ENCODE assay signal across 19 cellular contexts in the genomic region with DNA sequence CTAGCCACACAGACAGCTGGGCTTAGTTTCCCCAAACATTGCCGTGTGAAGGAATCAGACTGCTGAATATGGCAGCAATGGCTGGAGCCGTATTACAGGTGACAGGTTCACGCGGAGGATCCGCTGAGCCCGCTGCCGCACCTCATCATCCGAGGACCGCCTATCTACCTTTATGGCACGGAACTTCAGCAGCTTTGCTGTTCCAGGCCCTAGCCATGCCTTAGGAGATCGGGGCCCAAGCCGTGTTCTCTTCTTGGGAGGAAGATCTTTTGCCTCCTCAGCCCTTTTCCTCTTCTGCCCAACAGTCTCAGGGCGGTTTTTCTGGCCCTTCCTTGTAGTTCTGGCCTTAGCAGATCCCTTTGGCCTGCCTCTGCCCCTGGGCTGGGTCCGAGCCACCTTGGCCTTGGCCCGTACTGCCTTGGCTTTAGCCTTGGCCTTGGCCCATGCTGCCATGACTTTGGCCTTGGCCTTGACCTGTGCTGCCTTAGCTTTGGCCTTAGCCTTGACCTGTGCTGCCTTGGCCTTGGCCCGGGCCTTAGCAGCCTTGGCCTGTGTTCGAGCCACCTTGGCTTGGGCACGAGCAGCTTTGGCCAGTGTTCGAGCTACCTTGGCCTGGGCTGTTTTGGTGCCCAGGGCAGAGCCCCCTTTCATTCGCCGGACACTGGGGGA.
"Had no signal": no experiment of that assay in that cellular context is flagged by ENCODE, and none has a peak within 500 bp of the region (broad histone marks: within the 10 kb centered on the region; RNA-seq: fewer than 3 reads in every experiment).

No MANE protein-coding gene starts in this region.

- H3K27ac Mint-ChIP-seq: memory B cell; mesothelial cell of epicardium; natural killer cell; neural progenitor cell; progenitor cell of endocrine pancreas; stimulated activated memory B cell treated with anti-CD40 and anti-IgM and Interleukin-4, amounts not matched to agents 10 μg/mL and 1 μg/mL and 100 μg/mL, for 72 hours had no signal

- H3K4me3 ChIP-seq: esophagus squamous epithelium, gastroesophageal sphincter, left ventricle myocardium inferior, lower lobe of right lung, neural progenitor cell, pancreas, stomach, thoracic aorta, transverse colon had no signal

- H3K27ac ChIP-seq: esophagus squamous epithelium, gastroesophageal sphincter, left ventricle myocardium inferior, lower lobe of right lung, neural progenitor cell, pancreas, stomach, thoracic aorta, transverse colon had no signal

- H3K27me3 Mint-ChIP-seq: memory B cell; stimulated activated memory B cell treated with anti-CD40 and anti-IgM and Interleukin-4, amounts not matched to agents 10 μg/mL and 1 μg/mL and 100 μg/mL, for 72 hours had no signal

- ATAC-seq: gastroesophageal sphincter; lower lobe of right lung; natural killer cell; pancreas; right cardiac atrium; stimulated activated memory B cell treated with anti-CD40 and anti-IgM and Interleukin-4, amounts not matched to agents 10 μg/mL and 1 μg/mL and 100 μg/mL, for 72 hours had no signal

- H3K36me3 Mint-ChIP-seq: natural killer cell had no signal

- H3K4me3 Mint-ChIP-seq: memory B cell; mesothelial cell of epicardium; neural progenitor cell; stimulated activated memory B cell treated with anti-CD40 and anti-IgM and Interleukin-4, amounts not matched to agents 10 μg/mL and 1 μg/mL and 100 μg/mL, for 72 hours had no signal

- H3K9me3 Mint-ChIP-seq: memory B cell; mesothelial cell of epicardium; natural killer cell; neural progenitor cell; stimulated activated memory B cell treated with anti-CD40 and anti-IgM and Interleukin-4, amounts not matched to agents 10 μg/mL and 1 μg/mL and 100 μg/mL, for 72 hours had no signal

- DNase-seq: dermis blood vessel endothelial cell; esophagus squamous epithelium; foreskin fibroblast; glutamatergic neuron; left ventricle myocardium inferior; lower lobe of right lung; natural killer cell; pancreas; stimulated activated CD4-positive, alpha-beta T cell treated with anti-CD3 and anti-CD28 coated beads, Interleukin-4, amount 100 ng/mL, for 24 hours; stomach; transverse colon had no signal
